8 cellular contexts compared by ENCODE assay signal in the genomic region with DNA sequence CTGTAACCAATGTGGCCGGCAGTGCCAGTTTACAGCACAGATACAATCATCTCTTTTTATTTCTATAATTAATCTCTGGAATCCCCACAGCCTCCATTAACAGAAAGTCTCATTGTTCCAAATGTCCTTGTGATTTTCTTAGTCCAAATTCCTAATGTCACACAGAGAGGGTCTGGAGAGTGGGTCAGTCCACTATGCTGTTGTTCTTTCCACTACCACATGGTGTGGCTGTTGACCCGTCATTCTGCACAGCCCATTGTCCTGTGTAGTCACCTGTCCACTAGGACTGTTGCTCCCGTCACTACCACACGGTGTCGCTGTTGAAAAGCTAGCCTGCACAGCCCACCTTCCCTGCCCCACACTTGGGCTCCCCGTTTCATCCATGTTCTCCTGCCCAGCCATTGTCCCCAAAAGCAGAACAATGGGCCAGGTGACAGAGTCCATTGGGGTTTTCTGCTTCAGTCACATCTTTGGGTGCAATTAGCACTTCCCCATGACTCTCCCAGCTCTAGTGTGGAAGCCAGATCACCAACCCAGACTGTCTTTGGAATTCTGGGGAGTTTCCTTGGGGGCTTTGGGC. TPM values are rescaled to one million over a fixed set of nuclear protein-coding genes. Genes with fewer than 3 reads are reported as not detected.
DNase-seq lines count a peak whose midpoint lies in the region; ATAC-seq, FAIRE-seq and TF ChIP-seq lines count a peak whose summit lies in the region.

No MANE protein-coding gene starts in this region.

- H3K27me3 ChIP-seq in RWPE2 (ENCODE audit: insufficient read depth, poor library complexity, severe bottlenecking) (no peaks in the 10 kb centered on the region), heart right ventricle (peaks cover 0 to 13% (median 8%) of the 10 kb centered on the region in 7 donors)

- peaks cover 6% of the 10 kb centered on the region for H3K9me3 Mint-ChIP-seq in stimulated activated effector memory CD8-positive, alpha-beta T cell treated with anti-CD3 and anti-CD28 coated beads, Interleukin-12 subunit alpha, Interleukin-12 subunit beta, amount 100 ng/mL, for 72 hours

- H3K4me1 Mint-ChIP-seq in stimulated activated effector memory CD8-positive, alpha-beta T cell treated with anti-CD3 and anti-CD28 coated beads, Interleukin-12 subunit alpha, Interleukin-12 subunit beta, amount 100 ng/mL, for 72 hours, result peaks cover 5% of the 10 kb centered on the region

- H3K4me1 ChIP-seq in RWPE2 (ENCODE audit: insufficient read depth, poor library complexity, severe bottlenecking) (no peaks in the 10 kb centered on the region), heart right ventricle (peaks cover 0 to 6% (median 0%) of the 10 kb centered on the region in 9 donors)

- TF ChIP-seq CTCF in RWPE2 (IDR thresholded peaks at IDR 0.05; ENCODE audit: poor library complexity, severe bottlenecking), result peak; percentile 84
- TF ChIP-seq CTCF in heart right ventricle (IDR thresholded peaks at IDR 0.05), result peak in 8 of 9 donors; percentile 14 to 52 (median 34)

- DNase-seq in stimulated activated CD4-positive, alpha-beta T cell treated with anti-CD3 and anti-CD28 coated beads, Interleukin-15, amount 100 ng/mL, for 48 hours (ENCODE audit: low read depth in 2 of 2), result peak; percentile 10 to 15
- no peak for DNase-seq in stimulated activated CD4-positive, alpha-beta T cell treated with anti-CD3 and anti-CD28 coated beads, Interleukin-4, amount 100 ng/mL, for 4 hours
- DNase-seq in RWPE2 (ENCODE audit: low spot score), result no peak
- DNase-seq in heart right ventricle, result peak in 1 of 2 donors; percentile 28
- peak; percentile 6 to 62 for DNase-seq in stimulated activated effector memory CD8-positive, alpha-beta T cell treated with anti-CD3 and anti-CD28 coated beads, Interleukin-12 subunit alpha, Interleukin-12 subunit beta, amount 100 ng/mL, for 72 hours (ENCODE audit: low spot score in 2 of 2)
- DNase-seq in effector CD8-positive, alpha-beta T cell (lab: John Stamatoyannopoulos, UW), result no peak
- DNase-seq in GM12891 (ENCODE audit: insufficient read length, low spot score), result no peak

- H3K27ac ChIP-seq in RWPE2 (ENCODE audit: poor library complexity, severe bottlenecking), result no peak overlapping the region
- H3K27ac ChIP-seq in heart right ventricle, result no peak overlapping the region

- no peak for TF ChIP-seq POLR2A in GM12891 (IDR thresholded peaks at IDR 0.05; ENCODE audit: low read depth, low read length)

- peak; percentile 40; the same call in 2 of the 3 replicates for ATAC-seq in RWPE2 (ENCODE audit: low read depth)
- peak in 1 of 8 donors; percentile 42 for ATAC-seq in heart right ventricle
- ATAC-seq in stimulated activated effector memory CD8-positive, alpha-beta T cell treated with anti-CD3 and anti-CD28 coated beads, Interleukin-12 subunit alpha, Interleukin-12 subunit beta, amount 100 ng/mL, for 72 hours, result peak; percentile 26
- no peak for ATAC-seq in HG02763 (IDR thresholded peaks at IDR 0.05; ENCODE audit: unreplicated experiment)

- no peaks in the 10 kb centered on the region for H3K36me3 ChIP-seq in RWPE2 (ENCODE audit: low read depth)
- H3K36me3 ChIP-seq in heart right ventricle, result no peaks in the 10 kb centered on the region

- H3K27ac Mint-ChIP-seq in stimulated activated effector memory CD8-positive, alpha-beta T cell treated with anti-CD3 and anti-CD28 coated beads, Interleukin-12 subunit alpha, Interleukin-12 subunit beta, amount 100 ng/mL, for 72 hours, result no peak overlapping the region

- FAIRE-seq in GM12891 (lab: Jason Lieb, UNC), result no peak

- H3K4me3 Mint-ChIP-seq in stimulated activated effector memory CD8-positive, alpha-beta T cell treated with anti-CD3 and anti-CD28 coated beads, Interleukin-12 subunit alpha, Interleukin-12 subunit beta, amount 100 ng/mL, for 72 hours, result no peak overlapping the region

- WGBS in heart right ventricle, 2 donors, result 37 to 40% methylated on average over 6 of the region's 6 CpGs

- no peaks in the 10 kb centered on the region for H3K36me3 Mint-ChIP-seq in stimulated activated effector memory CD8-positive, alpha-beta T cell treated with anti-CD3 and anti-CD28 coated beads, Interleukin-12 subunit alpha, Interleukin-12 subunit beta, amount 100 ng/mL, for 72 hours

- H3K4me3 ChIP-seq in RWPE2 (ENCODE audit: severe bottlenecking) (no peak overlapping the region), heart right ventricle (no peak overlapping the region)

- H3K9me3 ChIP-seq in RWPE2 (ENCODE audit: severe bottlenecking) (no peaks in the 10 kb centered on the region), heart right ventricle (peaks cover 0 to 11% (median 4%) of the 10 kb centered on the region in 11 donors)

- intact Hi-C loops in heart right ventricle (cut with DNase I), result no loop called here

TF ChIP-seq in GM12891, 5 proteins besides CTCF, POLR2A, EP300 and RAD21:
- TF ChIP-seq SPI1 (IDR thresholded peaks at IDR 0.05; ENCODE audit: low read depth, low read length), result no peak
- no peak for TF ChIP-seq TAF1 (IDR thresholded peaks at IDR 0.05; ENCODE audit: low read depth, low read length)
- TF ChIP-seq POLR2AphosphoS5 (IDR thresholded peaks at IDR 0.05; ENCODE audit: low read depth, low read length), result no peak
- TF ChIP-seq POU2F2 (IDR thresholded peaks at IDR 0.05; ENCODE audit: low read depth, low read length), result no peak
- no peak for TF ChIP-seq PAX5 (IDR thresholded peaks at IDR 0.05; ENCODE audit: insufficient read depth, low read length, severe bottlenecking)

RNA-seq across cellular contexts. Expression of gene LBP, which starts 8.6 kb away (rescaled TPM):
- 1 to 10 TPM in 1 of 10 donors, under 1 TPM in 4, not detected in 5; 0.17 to 3.5 (median 0.23) TPM for total RNA-seq in heart right ventricle
- 1 to 10 TPM in 1 of 2 donors, under 1 TPM in 1; 0.37 to 1.3 TPM for polyA plus RNA-seq in heart right ventricle
- not detected for polyA plus RNA-seq in GM12891 (2012; ENCODE audit: low read depth, missing spikeins)

RNA-seq across cellular contexts. Expression of gene BPI, which starts 33.7 kb away (rescaled TPM):
- total RNA-seq in heart right ventricle, result 1 to 10 TPM in 1 of 10 donors, under 1 TPM in 3, not detected in 6; 0.15 to 1.6 (median 0.18) TPM
- polyA plus RNA-seq in heart right ventricle, result under 1 TPM in 1 of 2 donors, not detected in 1; 0.01 TPM
- polyA plus RNA-seq in GM12891 (2012; ENCODE audit: low read depth, missing spikeins), result not detected

Comparison
In these comparisons a context has a peak if more than half of its experiments do, and no peak if none do; other contexts are left out.
1. DNase-seq: peak in stimulated activated CD4-positive, alpha-beta T cell treated with anti-CD3 and anti-CD28 coated beads, Interleukin-15, amount 100 ng/mL, for 48 hours (2 of 2) and stimulated activated effector memory CD8-positive, alpha-beta T cell treated with anti-CD3 and anti-CD28 coated beads, Interleukin-12 subunit alpha, Interleukin-12 subunit beta, amount 100 ng/mL, for 72 hours (2 of 2); none in stimulated activated CD4-positive, alpha-beta T cell treated with anti-CD3 and anti-CD28 coated beads, Interleukin-4, amount 100 ng/mL, for 4 hours (0 of 2), RWPE2 (single experiment), effector CD8-positive, alpha-beta T cell (single experiment) and GM12891 (single experiment).